Comparison of ENCODE assay signal across 8 cellular contexts in genomic region chr10:3146289-3146688, GRCh38.
"Had no signal": no experiment of that assay in that cellular context is flagged by ENCODE, and none has a peak within 500 bp of the region (broad histone marks: within the 10 kb centered on the region; RNA-seq: fewer than 3 reads in every experiment).

No MANE protein-coding gene starts in this region.

- H3K4me3 Mint-ChIP-seq: GM23338, H9 had no signal

- H3K4me1 Mint-ChIP-seq: GM23338, H9 had no signal

- H3K4me3 ChIP-seq: GM23338, K562 had no signal

- H3K9me3 Mint-ChIP-seq: GM23338, H9 had no signal

- FAIRE-seq: H1, H54, HTR-8/SVneo, K562 had no signal

- ATAC-seq: GM23338, K562 had no signal

- DNase-seq: H9, HCEC 1CT, IMR-90 had no signal

- H3K27ac Mint-ChIP-seq: GM23338, H9 had no signal
